ENCODE assay signal across 4 cellular contexts in the genomic region with DNA sequence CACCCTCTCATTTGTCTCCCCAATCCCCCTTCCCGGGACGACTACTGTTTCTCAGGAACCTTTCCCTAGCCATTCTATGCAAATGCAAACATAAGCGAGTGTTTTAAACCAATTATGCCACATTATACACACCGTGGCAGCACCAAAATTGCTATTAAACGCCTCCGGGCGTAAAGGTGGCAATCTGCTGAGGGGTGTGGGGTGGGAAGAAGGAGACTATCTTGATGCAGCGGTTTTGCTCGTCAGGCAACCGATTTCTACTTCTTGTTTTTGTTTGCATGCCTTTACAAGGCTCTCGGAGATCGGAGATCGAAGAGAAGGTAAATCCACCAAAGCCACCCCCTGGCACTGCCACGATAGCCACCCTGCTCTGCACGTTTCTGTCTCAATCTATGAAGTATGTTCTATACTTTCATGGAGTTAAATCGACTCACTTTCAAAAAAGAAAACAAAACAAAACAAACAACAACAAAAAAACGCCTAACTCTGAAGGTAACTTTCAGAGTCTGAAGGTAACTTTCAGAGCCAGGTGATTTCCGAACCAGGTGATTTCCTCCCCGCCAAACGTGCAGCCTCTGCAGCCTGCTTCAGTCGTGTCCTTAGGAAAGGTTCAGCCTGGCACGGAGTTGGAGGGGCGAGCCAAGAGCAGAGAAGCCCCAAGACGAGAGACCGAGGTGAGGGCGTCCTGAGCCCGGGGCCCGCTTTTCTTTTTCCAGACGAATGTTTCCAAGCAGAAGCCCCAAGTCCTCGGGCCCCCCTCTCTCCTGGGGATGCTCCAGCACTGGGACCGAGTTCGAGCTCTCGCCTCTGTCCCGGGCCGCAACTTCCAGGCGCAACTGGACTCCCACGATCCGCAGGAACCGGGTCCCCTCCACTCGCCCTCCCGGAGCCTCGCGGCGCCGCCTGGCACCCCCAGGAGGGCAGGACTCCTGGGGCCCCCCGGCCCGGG.
TF ChIP-seq lines count a peak whose summit lies in the region.

No MANE protein-coding gene starts in this region.

TF ChIP-seq in GM12891, 5 proteins besides CTCF, POLR2A, EP300 and RAD21:
- no peak for TF ChIP-seq TAF1 (IDR thresholded peaks at IDR 0.05; ENCODE audit: low read depth, low read length)
- TF ChIP-seq PAX5 (IDR thresholded peaks at IDR 0.05; ENCODE audit: insufficient read depth, low read length, severe bottlenecking): no peak
- no peak for TF ChIP-seq POLR2AphosphoS5 (IDR thresholded peaks at IDR 0.05; ENCODE audit: low read depth, low read length)

TF ChIP-seq in HEK293, 187 proteins besides CTCF, POLR2A, EP300 and RAD21:
- TF ChIP-seq ZNF48 (tag by site-specific recombination; IDR thresholded peaks at IDR 0.05): no peak
- TF ChIP-seq, protein P1, sequence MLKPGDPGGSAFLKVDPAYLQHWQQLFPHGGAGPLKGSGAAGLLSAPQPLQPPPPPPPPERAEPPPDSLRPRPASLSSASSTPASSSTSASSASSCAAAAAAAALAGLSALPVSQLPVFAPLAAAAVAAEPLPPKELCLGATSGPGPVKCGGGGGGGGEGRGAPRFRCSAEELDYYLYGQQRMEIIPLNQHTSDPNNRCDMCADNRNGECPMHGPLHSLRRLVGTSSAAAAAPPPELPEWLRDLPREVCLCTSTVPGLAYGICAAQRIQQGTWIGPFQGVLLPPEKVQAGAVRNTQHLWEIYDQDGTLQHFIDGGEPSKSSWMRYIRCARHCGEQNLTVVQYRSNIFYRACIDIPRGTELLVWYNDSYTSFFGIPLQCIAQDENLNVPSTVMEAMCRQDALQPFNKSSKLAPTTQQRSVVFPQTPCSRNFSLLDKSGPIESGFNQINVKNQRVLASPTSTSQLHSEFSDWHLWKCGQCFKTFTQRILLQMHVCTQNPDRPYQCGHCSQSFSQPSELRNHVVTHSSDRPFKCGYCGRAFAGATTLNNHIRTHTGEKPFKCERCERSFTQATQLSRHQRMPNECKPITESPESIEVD (tag by site-specific recombination; IDR thresholded peaks at IDR 0.05): no peak
- TF ChIP-seq GLIS1 (tag by site-specific recombination; IDR thresholded peaks at IDR 0.05): peak; percentile 92
- TF ChIP-seq ZBTB17 (tag by site-specific recombination; IDR thresholded peaks at IDR 0.05): peak; percentile 97
- TF ChIP-seq ZEB2 (tag by site-specific recombination; IDR thresholded peaks at IDR 0.05): peak; percentile 42
- TF ChIP-seq ZNF785 (tag by site-specific recombination; IDR thresholded peaks at IDR 0.05): no peak
- no peak for TF ChIP-seq KLF16 (tag by site-specific recombination; IDR thresholded peaks at IDR 0.05)
- TF ChIP-seq GLIS2 (tag by site-specific recombination; IDR thresholded peaks at IDR 0.05): peak; percentile 74
- no peak for TF ChIP-seq ZNF768 (tag by site-specific recombination; IDR thresholded peaks at IDR 0.05)
- TF ChIP-seq ZNF121 (tag by site-specific recombination; IDR thresholded peaks at IDR 0.05): 0 out of 2 replicates have a peak, but pooled peaks have one; percentile 9
- no peak for TF ChIP-seq YY2 (tag by site-specific recombination; IDR thresholded peaks at IDR 0.05)
- peak; percentile 92 for TF ChIP-seq ZNF335 (tag by site-specific recombination; conservative IDR thresholded peaks at IDR 0.05)
- peak; percentile 95 for TF ChIP-seq ZBTB20 (tag by site-specific recombination; IDR thresholded peaks at IDR 0.05)
- no peak for TF ChIP-seq ZNF114 (tag by site-specific recombination; IDR thresholded peaks at IDR 0.05)
- peak; percentile 82 for TF ChIP-seq PRDM1 (tag by site-specific recombination; IDR thresholded peaks at IDR 0.05)
- no peak for TF ChIP-seq ZXDB (tag by site-specific recombination; IDR thresholded peaks at IDR 0.05)
- TF ChIP-seq ZNF600 (tag by site-specific recombination; IDR thresholded peaks at IDR 0.05): peak; percentile 66; the same call in 1 of the 2 replicates
- TF ChIP-seq OSR2 (tag by site-specific recombination; IDR thresholded peaks at IDR 0.05): 0 out of 2 replicates have a peak, but pooled peaks have one; percentile 8
- TF ChIP-seq, protein P2, sequence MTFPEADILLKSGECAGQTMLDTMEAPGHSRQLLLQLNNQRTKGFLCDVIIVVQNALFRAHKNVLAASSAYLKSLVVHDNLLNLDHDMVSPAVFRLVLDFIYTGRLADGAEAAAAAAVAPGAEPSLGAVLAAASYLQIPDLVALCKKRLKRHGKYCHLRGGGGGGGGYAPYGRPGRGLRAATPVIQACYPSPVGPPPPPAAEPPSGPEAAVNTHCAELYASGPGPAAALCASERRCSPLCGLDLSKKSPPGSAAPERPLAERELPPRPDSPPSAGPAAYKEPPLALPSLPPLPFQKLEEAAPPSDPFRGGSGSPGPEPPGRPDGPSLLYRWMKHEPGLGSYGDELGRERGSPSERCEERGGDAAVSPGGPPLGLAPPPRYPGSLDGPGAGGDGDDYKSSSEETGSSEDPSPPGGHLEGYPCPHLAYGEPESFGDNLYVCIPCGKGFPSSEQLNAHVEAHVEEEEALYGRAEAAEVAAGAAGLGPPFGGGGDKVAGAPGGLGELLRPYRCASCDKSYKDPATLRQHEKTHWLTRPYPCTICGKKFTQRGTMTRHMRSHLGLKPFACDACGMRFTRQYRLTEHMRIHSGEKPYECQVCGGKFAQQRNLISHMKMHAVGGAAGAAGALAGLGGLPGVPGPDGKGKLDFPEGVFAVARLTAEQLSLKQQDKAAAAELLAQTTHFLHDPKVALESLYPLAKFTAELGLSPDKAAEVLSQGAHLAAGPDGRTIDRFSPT (tag by site-specific recombination; IDR thresholded peaks at IDR 0.05): peak; percentile 75
- TF ChIP-seq ZNF623 (tag by site-specific recombination; IDR thresholded peaks at IDR 0.05): no peak
- TF ChIP-seq ZBTB8A (tag by site-specific recombination; IDR thresholded peaks at IDR 0.05): peak; percentile 66
TF ChIP-seq in HEK293: peak in this region for 12.

TF ChIP-seq in K562, 482 proteins besides CTCF, POLR2A, EP300 and RAD21:
- TF ChIP-seq ARHGAP35 (IDR thresholded peaks at IDR 0.05; ENCODE audit: partially characterized antibody) (no peak), DEAF1 (CRISPR knock-in tag; IDR thresholded peaks at IDR 0.05) (no peak), NR2C2 (CRISPR knock-in tag; IDR thresholded peaks at IDR 0.05) (no peak), NR2C2 (tag; IDR thresholded peaks at IDR 0.05) (no peak), RNF2 (IDR thresholded peaks at IDR 0.05) (no peak), ZNF217 (CRISPR knock-in tag; IDR thresholded peaks at IDR 0.05) (no peak), EWSR1 (IDR thresholded peaks at IDR 0.05; ENCODE audit: borderline replicate concordance, low read depth, partially characterized antibody) (no peak), POLR2B (IDR thresholded peaks at IDR 0.05; ENCODE audit: low read depth, partially characterized antibody) (no peak), CBX2 (IDR thresholded peaks at IDR 0.05; ENCODE audit: insufficient read depth, low read length, poor library complexity, severe bottlenecking) (peak; percentile 37), THAP12 (CRISPR knock-in tag; IDR thresholded peaks at IDR 0.05) (no peak), TEAD2 (tag; IDR thresholded peaks at IDR 0.05) (no peak), ZBTB2 (IDR thresholded peaks at IDR 0.05) (no peak), CBX8 (IDR thresholded peaks at IDR 0.05; ENCODE audit: borderline replicate concordance, extremely low read depth, low read depth, low read length, poor library complexity, severe bottlenecking) (peak; percentile 69), HSF4 (CRISPR knock-in tag; IDR thresholded peaks at IDR 0.05; ENCODE audit: borderline replicate concordance) (no peak)
TF ChIP-seq in K562: peak in this region for 2.

TF ChIP-seq in liver, 16 proteins besides CTCF, POLR2A, EP300 and RAD21:
- TF ChIP-seq, protein P3, sequence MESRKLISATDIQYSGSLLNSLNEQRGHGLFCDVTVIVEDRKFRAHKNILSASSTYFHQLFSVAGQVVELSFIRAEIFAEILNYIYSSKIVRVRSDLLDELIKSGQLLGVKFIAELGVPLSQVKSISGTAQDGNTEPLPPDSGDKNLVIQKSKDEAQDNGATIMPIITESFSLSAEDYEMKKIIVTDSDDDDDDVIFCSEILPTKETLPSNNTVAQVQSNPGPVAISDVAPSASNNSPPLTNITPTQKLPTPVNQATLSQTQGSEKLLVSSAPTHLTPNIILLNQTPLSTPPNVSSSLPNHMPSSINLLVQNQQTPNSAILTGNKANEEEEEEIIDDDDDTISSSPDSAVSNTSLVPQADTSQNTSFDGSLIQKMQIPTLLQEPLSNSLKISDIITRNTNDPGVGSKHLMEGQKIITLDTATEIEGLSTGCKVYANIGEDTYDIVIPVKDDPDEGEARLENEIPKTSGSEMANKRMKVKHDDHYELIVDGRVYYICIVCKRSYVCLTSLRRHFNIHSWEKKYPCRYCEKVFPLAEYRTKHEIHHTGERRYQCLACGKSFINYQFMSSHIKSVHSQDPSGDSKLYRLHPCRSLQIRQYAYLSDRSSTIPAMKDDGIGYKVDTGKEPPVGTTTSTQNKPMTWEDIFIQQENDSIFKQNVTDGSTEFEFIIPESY (IDR thresholded peaks at IDR 0.05): no peak
- no peak for TF ChIP-seq HNF4G (IDR thresholded peaks at IDR 0.05)
- TF ChIP-seq RXRA (IDR thresholded peaks at IDR 0.05): no peak
- no peak for TF ChIP-seq FOXA2 (IDR thresholded peaks at IDR 0.05)
- no peak for TF ChIP-seq TAF1 (conservative IDR thresholded peaks at IDR 0.05)
- TF ChIP-seq EGR1 (IDR thresholded peaks at IDR 0.05; ENCODE audit: low read depth in 2 of 2): no peak
- TF ChIP-seq, protein P4, sequence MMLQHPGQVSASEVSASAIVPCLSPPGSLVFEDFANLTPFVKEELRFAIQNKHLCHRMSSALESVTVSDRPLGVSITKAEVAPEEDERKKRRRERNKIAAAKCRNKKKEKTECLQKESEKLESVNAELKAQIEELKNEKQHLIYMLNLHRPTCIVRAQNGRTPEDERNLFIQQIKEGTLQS (IDR thresholded peaks at IDR 0.05): no peak
- TF ChIP-seq SP1 (IDR thresholded peaks at IDR 0.05): no peak
- no peak for TF ChIP-seq JUND (IDR thresholded peaks at IDR 0.05)
- TF ChIP-seq REST (IDR thresholded peaks at IDR 0.05): no peak
- no peak for TF ChIP-seq GABPA (IDR thresholded peaks at IDR 0.05 in 1 of 2, conservative IDR thresholded peaks at IDR 0.05 in 1 of 2)
- TF ChIP-seq FOXA1 (IDR thresholded peaks at IDR 0.05): no peak
- TF ChIP-seq NR2F2 (IDR thresholded peaks at IDR 0.05): no peak
- TF ChIP-seq YY1 (IDR thresholded peaks at IDR 0.05): no peak
TF ChIP-seq in liver: peak in this region for 0.
